In the genomic region with DNA sequence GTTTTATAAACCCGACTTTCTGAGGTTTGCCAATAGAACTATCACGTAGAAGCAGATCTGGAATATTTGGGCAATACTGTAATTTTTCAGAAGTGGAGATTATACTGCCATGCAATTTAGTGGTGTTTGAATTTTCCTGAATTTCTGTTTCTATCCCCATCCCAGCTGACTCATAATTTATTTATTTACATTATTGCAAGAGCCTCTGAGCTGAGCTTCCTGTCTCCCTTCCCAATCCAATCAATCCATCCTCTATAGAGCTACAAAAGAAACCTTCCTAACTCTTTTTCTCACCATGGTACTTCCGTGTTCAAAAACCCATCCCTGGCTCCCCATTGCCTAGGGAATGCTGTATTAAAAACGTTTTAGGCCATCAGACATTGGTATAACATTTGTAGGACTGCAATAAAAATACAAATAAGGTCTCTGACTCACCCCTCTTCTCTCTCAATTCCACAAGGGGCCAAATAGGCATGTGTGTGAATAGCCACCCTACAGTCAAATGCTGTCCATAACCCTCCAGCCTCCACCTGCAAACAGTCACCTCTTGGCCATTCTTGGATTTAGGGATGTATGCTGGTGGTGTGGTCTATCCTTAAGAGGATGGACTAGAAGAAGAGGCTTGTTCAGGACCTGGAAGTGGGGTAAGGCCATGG, we compare ENCODE assay signal across 16 cellular contexts.
"Had no signal": no experiment of that assay in that cellular context is flagged by ENCODE, and none has a peak within 500 bp of the region (broad histone marks: within the 10 kb centered on the region; RNA-seq: fewer than 3 reads in every experiment).

No MANE protein-coding gene starts in this region.

- H3K27me3 ChIP-seq: right atrium auricular region, vagina had no signal

- H3K9me3 Mint-ChIP-seq: activated T-helper 1 cell treated with anti-CD3 and anti-CD28 coated beads, Interleukin-12 subunit alpha, Interleukin-12 subunit beta, Interleukin-2, Interleukin-4 antibody, amounts not matched to agents 30 ng/mL and 10 ng/mL and 1 ng/mL, durations not matched to agents 14 hours and 24 hours and 36 hours; central memory CD8-positive, alpha-beta T cell; naive thymus-derived CD8-positive, alpha-beta T cell had no signal

- H3K27ac Mint-ChIP-seq: activated CD8-positive, alpha-beta T cell treated with anti-CD3 and anti-CD28 coated beads, Interleukin-2, amount 10 ng/mL, durations not matched to agents 7 days and 5 days; activated T-helper 1 cell treated with anti-CD3 and anti-CD28 coated beads, Interleukin-12 subunit alpha, Interleukin-12 subunit beta, Interleukin-2, Interleukin-4 antibody, amounts not matched to agents 30 ng/mL and 10 ng/mL and 1 ng/mL, durations not matched to agents 14 hours and 24 hours and 36 hours had no signal

- H3K4me3 ChIP-seq: mucosa of descending colon, right atrium auricular region, vagina had no signal

- DNase-seq: activated CD8-positive, alpha-beta memory T cell treated with anti-CD3 and anti-CD28 coated beads, Interleukin-2, amount 50 U/mL, for 48 hours; activated CD8-positive, alpha-beta T cell treated with anti-CD3 and anti-CD28 coated beads, Interleukin-2, amount 10 ng/mL, durations not matched to agents 7 days and 5 days; activated naive CD4-positive, alpha-beta T cell; cortex of kidney; effector CD8-positive, alpha-beta T cell; mammary epithelial cell; mucosa of descending colon; naive thymus-derived CD8-positive, alpha-beta T cell; small intestine; T-helper 9 cell had no signal

- ATAC-seq: activated CD8-positive, alpha-beta T cell treated with anti-CD3 and anti-CD28 coated beads, Interleukin-2, amount 10 ng/mL, durations not matched to agents 7 days and 5 days; mucosa of descending colon; naive thymus-derived CD8-positive, alpha-beta T cell had no signal

- H3K4me1 Mint-ChIP-seq: central memory CD8-positive, alpha-beta T cell; naive thymus-derived CD8-positive, alpha-beta T cell had no signal

- H3K4me3 Mint-ChIP-seq: activated CD8-positive, alpha-beta T cell treated with anti-CD3 and anti-CD28 coated beads, Interleukin-2, amount 10 ng/mL, durations not matched to agents 7 days and 5 days; activated T-helper 1 cell treated with anti-CD3 and anti-CD28 coated beads, Interleukin-12 subunit alpha, Interleukin-12 subunit beta, Interleukin-2, Interleukin-4 antibody, amounts not matched to agents 30 ng/mL and 10 ng/mL and 1 ng/mL, durations not matched to agents 14 hours and 24 hours and 36 hours; central memory CD8-positive, alpha-beta T cell; naive thymus-derived CD8-positive, alpha-beta T cell had no signal

- FAIRE-seq: islet of Langerhans, small intestine had no signal

- H3K36me3 ChIP-seq: neutrophil, right atrium auricular region, vagina had no signal

- H3K36me3 Mint-ChIP-seq: naive thymus-derived CD8-positive, alpha-beta T cell had no signal
